Comparison of ENCODE assay signal across 21 cellular contexts in the genomic region with DNA sequence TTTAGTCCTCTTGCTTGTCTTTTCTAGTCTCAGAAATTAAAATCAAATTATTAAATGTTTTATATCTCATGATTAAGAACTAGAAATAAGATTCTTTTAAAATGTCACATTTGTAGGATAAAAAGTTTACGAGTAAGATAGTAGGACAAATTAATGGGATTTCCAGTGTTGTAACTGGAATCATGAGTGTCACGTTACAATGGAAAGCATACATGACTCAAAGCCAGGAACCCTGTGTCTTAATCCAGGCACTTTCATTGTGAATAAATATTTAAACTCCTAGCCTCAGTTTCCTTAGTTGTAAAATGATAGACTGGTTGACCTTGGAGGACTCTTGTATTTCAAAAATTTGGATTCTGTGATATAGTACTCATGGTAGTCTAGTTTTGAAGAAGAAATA.
DNase-seq lines count a peak whose midpoint lies in the region; ATAC-seq and TF ChIP-seq lines count a peak whose summit lies in the region.
"Had no signal": no experiment of that assay in that cellular context is flagged by ENCODE, and none has a peak within 500 bp of the region (broad histone marks: within the 10 kb centered on the region; RNA-seq: fewer than 3 reads in every experiment).

No MANE protein-coding gene starts in this region.

- H3K27ac Mint-ChIP-seq in activated T-cell treated with anti-CD3 and anti-CD28 coated beads, Interleukin-2, amount 50 U/mL, for 24 hours = peak overlapping the region; percentile 41

- ATAC-seq in HG03439 (IDR thresholded peaks at IDR 0.05; ENCODE audit: unreplicated experiment) = no peak
- ATAC-seq: K562 had no signal

- no peak for DNase-seq in activated T-cell treated with anti-CD3 and anti-CD28 coated beads, Interleukin-2, amount 50 U/mL, for 24 hours
- DNase-seq in activated T-cell treated with anti-CD3 and anti-CD28 coated beads, Interleukin-2, amount 50 U/mL, for 1 hour = no peak
- peak; percentile 17 for DNase-seq in LHCN-M2 (ENCODE audit: low read depth)
- DNase-seq in fibroblast of villous mesenchyme (ENCODE audit: low read depth) = peak; percentile 24
- peak; percentile 22 for DNase-seq in renal cortical epithelial cell (ENCODE audit: low read depth)
- no peak for DNase-seq in SKM-1 (lab: John Stamatoyannopoulos, UW; ENCODE audit: unreplicated experiment)
- DNase-seq in head of caudate nucleus = no peak
- DNase-seq: 8988T, DND-41, GF-D8, GOT3, NCI-H1417, NCI-H187, NCI-H2107, NCI-H345, NCI-H524 treated with DMSO at 0.1 percent for 48 hours, RPMI8226, SHP77 treated with DMSO at 0.1 percent for 48 hours had no signal

- TF ChIP-seq CTCF in fibroblast of villous mesenchyme (IDR thresholded peaks at IDR 0.05; ENCODE audit: insufficient read depth, low read depth, low read length) = no peak

- H3K9me3 Mint-ChIP-seq in activated T-cell treated with anti-CD3 and anti-CD28 coated beads, Interleukin-2, amount 50 U/mL, for 24 hours = no peaks in the 10 kb centered on the region
- H3K9me3 Mint-ChIP-seq: CD14-positive monocyte had no signal

- no peaks in the 10 kb centered on the region for H3K27me3 Mint-ChIP-seq in activated T-cell treated with anti-CD3 and anti-CD28 coated beads, Interleukin-2, amount 50 U/mL, for 24 hours

- intact Hi-C loops in head of caudate nucleus (cut with DNase I) = no loop called here

- H3K36me3 Mint-ChIP-seq in activated T-cell treated with anti-CD3 and anti-CD28 coated beads, Interleukin-2, amount 50 U/mL, for 24 hours (ENCODE audit: low read depth) = peaks cover 59% of the 10 kb centered on the region

- no peak overlapping the region for H3K4me3 ChIP-seq in fibroblast of villous mesenchyme (ENCODE audit: low read depth, low read length)
- H3K4me3 ChIP-seq: K562 had no signal

- H3K4me1 Mint-ChIP-seq in activated T-cell treated with anti-CD3 and anti-CD28 coated beads, Interleukin-2, amount 50 U/mL, for 24 hours (ENCODE audit: low read depth) = no peaks in the 10 kb centered on the region
- H3K4me1 Mint-ChIP-seq: CD14-positive monocyte had no signal

- no peak overlapping the region for H3K4me3 Mint-ChIP-seq in activated T-cell treated with anti-CD3 and anti-CD28 coated beads, Interleukin-2, amount 50 U/mL, for 24 hours
- H3K4me3 Mint-ChIP-seq: CD14-positive monocyte had no signal

Comparison
In these comparisons a context has a peak if more than half of its experiments do, and no peak if none do; other contexts are left out.
1. DNase-seq: peak in LHCN-M2 (single experiment), fibroblast of villous mesenchyme (single experiment) and renal cortical epithelial cell (single experiment); none in activated T-cell treated with anti-CD3 and anti-CD28 coated beads, Interleukin-2, amount 50 U/mL, for 24 hours (single experiment), activated T-cell treated with anti-CD3 and anti-CD28 coated beads, Interleukin-2, amount 50 U/mL, for 1 hour (single experiment), SKM-1 (single experiment) and head of caudate nucleus (0 of 42).